ENCODE assay signal across 8 cellular contexts in genomic region chr17:75036643-75037268, GRCh38. TPM values are rescaled to one million over a fixed set of nuclear protein-coding genes. Genes with fewer than 3 reads are reported as not detected.
DNase-seq lines count a peak whose midpoint lies in the region; ATAC-seq and TF ChIP-seq lines count a peak whose summit lies in the region.

No MANE protein-coding gene starts in this region.

- peak overlapping the region; percentile 83 to 97 (median 90) for H3K4me3 Mint-ChIP-seq in CD4-positive, alpha-beta memory T cell
- H3K4me3 Mint-ChIP-seq in activated T-cell treated with anti-CD3 and anti-CD28 coated beads, Interleukin-2, amount 50 U/mL, for 4 hours: peak overlapping the region; percentile 52

- WGBS in prostate gland: 62% methylated on average over 27 of the region's 27 CpGs

- intact Hi-C loops in CD4-positive, alpha-beta memory T cell (cut with micrococcal nuclease): loop anchor here (1.0 to 5.0 kb wide), 3 partner anchors 11 to 146 kb away; partner anchors contain the start of genes KCTD2, MRPL58 and SUMO2
- intact Hi-C loops in prostate gland (cut with DNase I) (no loop called here), uterus (cut with DNase I; ENCODE audit: low total_unique reads) (no loop called here)

- H3K4me1 ChIP-seq in CD4-positive, alpha-beta memory T cell (ENCODE audit: insufficient read depth, low read length): peaks cover 57% of the 10 kb centered on the region
- H3K4me1 ChIP-seq in prostate gland (replicated peaks) (peaks cover 6% of the 10 kb centered on the region), uterus (peaks cover 0 to 6% of the 10 kb centered on the region in 2 donors)

- peaks cover 17 to 54% of the 10 kb centered on the region in 2 donors for H3K36me3 Mint-ChIP-seq in CD4-positive, alpha-beta memory T cell
- H3K36me3 Mint-ChIP-seq in activated T-cell treated with anti-CD3 and anti-CD28 coated beads, Interleukin-2, amount 50 U/mL, for 4 hours (ENCODE audit: insufficient read depth): peaks cover 15% of the 10 kb centered on the region

- peak; percentile 93 to 99 (median 97) for DNase-seq in CD4-positive, alpha-beta memory T cell
- DNase-seq in NCI-H226: peak; percentile 9
- peak; percentile 80 for DNase-seq in activated T-cell treated with anti-CD3 and anti-CD28 coated beads, Interleukin-2, amount 50 U/mL, for 4 hours
- DNase-seq in fibroblast of villous mesenchyme (ENCODE audit: low read depth): peak; percentile 98
- peak; percentile 78 for DNase-seq in prostate gland (ENCODE audit: low spot score)
- DNase-seq in uterus: peak; percentile 72 to 86
- DNase-seq in germinal center (ENCODE audit: low spot score): no peak

- H3K27me3 Mint-ChIP-seq in CD4-positive, alpha-beta memory T cell: peaks cover 0 to 14% of the 10 kb centered on the region in 2 donors
- peaks cover 2% of the 10 kb centered on the region for H3K27me3 Mint-ChIP-seq in activated T-cell treated with anti-CD3 and anti-CD28 coated beads, Interleukin-2, amount 50 U/mL, for 4 hours (ENCODE audit: low read depth)

- H3K4me3 ChIP-seq in CD4-positive, alpha-beta memory T cell (ENCODE audit: low read length in 2 of 2): peak overlapping the region in 1 of 2 donors; percentile 37
- H3K4me3 ChIP-seq in fibroblast of villous mesenchyme (ENCODE audit: low read depth, low read length): peak overlapping the region; percentile 7
- no peak overlapping the region for H3K4me3 ChIP-seq in prostate gland
- H3K4me3 ChIP-seq in uterus: no peak overlapping the region

- TF ChIP-seq CTCF in fibroblast of villous mesenchyme (IDR thresholded peaks at IDR 0.05; ENCODE audit: insufficient read depth, low read depth, low read length): no peak
- TF ChIP-seq CTCF in prostate gland (IDR thresholded peaks at IDR 0.05): peak in 1 of 4 experiments; percentile 13
- no peak for TF ChIP-seq CTCF in uterus (IDR thresholded peaks at IDR 0.05)

- TF ChIP-seq POLR2A in prostate gland (IDR thresholded peaks at IDR 0.05): peak; percentile 11
- peak in 1 of 2 donors; percentile 53 for TF ChIP-seq POLR2A in uterus (IDR thresholded peaks at IDR 0.05)

- peak overlapping the region; percentile 99 to 100 (median 100) for H3K27ac Mint-ChIP-seq in CD4-positive, alpha-beta memory T cell

- no peaks in the 10 kb centered on the region for H3K27me3 ChIP-seq in CD4-positive, alpha-beta memory T cell (ENCODE audit: insufficient read depth, low read length)
- no peaks in the 10 kb centered on the region for H3K27me3 ChIP-seq in prostate gland (replicated peaks; ENCODE audit: insufficient read depth)
- H3K27me3 ChIP-seq in uterus: no peaks in the 10 kb centered on the region

- H3K9me3 Mint-ChIP-seq in CD4-positive, alpha-beta memory T cell: peaks cover 0 to 25% (median 0%) of the 10 kb centered on the region in 8 donors
- no peaks in the 10 kb centered on the region for H3K9me3 Mint-ChIP-seq in activated T-cell treated with anti-CD3 and anti-CD28 coated beads, Interleukin-2, amount 50 U/mL, for 4 hours

- peak overlapping the region; percentile 64 for H3K27ac ChIP-seq in CD4-positive, alpha-beta memory T cell (ENCODE audit: low read depth, low read length)
- H3K27ac ChIP-seq in prostate gland (peak overlapping the region; percentile 37 to 91), uterus (peak overlapping the region; percentile 94 to 100)

- peaks cover 33 to 62% (median 49%) of the 10 kb centered on the region in 4 donors for H3K4me1 Mint-ChIP-seq in CD4-positive, alpha-beta memory T cell
- peaks cover 38% of the 10 kb centered on the region for H3K4me1 Mint-ChIP-seq in activated T-cell treated with anti-CD3 and anti-CD28 coated beads, Interleukin-2, amount 50 U/mL, for 4 hours (ENCODE audit: low read depth)

- CTCF ChIA-PET in CD4-positive, alpha-beta memory T cell (lab: Charles Lee; ENCODE audit: partially characterized antibody): interaction anchor here (0.8 to 3.9 kb wide), 6 partner anchors 10 to 33 kb away, joined by 3 to 23 read pairs (median 4); partner anchors contain the start of genes ATP5PD and MRPL58

- peak; percentile 58 to 63 for ATAC-seq in activated T-cell treated with anti-CD3 and anti-CD28 coated beads, Interleukin-2, amount 50 U/mL, for 4 hours
- no peak for ATAC-seq in GM19324 (IDR thresholded peaks at IDR 0.05; ENCODE audit: low FRiP score, unreplicated experiment)

- POLR2A ChIA-PET in CD4-positive, alpha-beta memory T cell (lab: Charles Lee; ENCODE audit: partially characterized antibody): interaction anchor here (0.6 to 7.1 kb wide), 25 partner anchors 8 to 554 kb away, joined by 3 to 119 read pairs (median 5); partner anchors contain the start of genes ATP5PD, CDR2L, HID1 and JPT1

- H3K36me3 ChIP-seq in CD4-positive, alpha-beta memory T cell (ENCODE audit: insufficient read depth, low read length): peaks cover 35% of the 10 kb centered on the region
- H3K36me3 ChIP-seq in prostate gland (no peaks in the 10 kb centered on the region), uterus (no peaks in the 10 kb centered on the region)

- no peaks in the 10 kb centered on the region for H3K9me3 ChIP-seq in CD4-positive, alpha-beta memory T cell (ENCODE audit: control insufficient read depth in 1 of 2, low read length in 2 of 2)
- H3K9me3 ChIP-seq in prostate gland: no peaks in the 10 kb centered on the region
- H3K9me3 ChIP-seq in uterus: no peaks in the 10 kb centered on the region

RNA-seq across cellular contexts. Expression of gene ATP5PD, which starts 10.0 kb away (rescaled TPM):
- total RNA-seq in CD4-positive, alpha-beta memory T cell: 100 to 1,000 TPM; 167 to 171 TPM
- polyA plus RNA-seq in CD4-positive, alpha-beta memory T cell: 100 to 1,000 TPM; 428 to 552 TPM
- total RNA-seq in activated T-cell treated with anti-CD3 and anti-CD28 coated beads, Interleukin-2, amount 50 U/mL, for 4 hours: 100 to 1,000 TPM; 128 to 158 (median 147) TPM
- 275 and 323 TPM in 2 replicates for total RNA-seq in fibroblast of villous mesenchyme
- 100 to 1,000 TPM; 116 to 201 TPM for total RNA-seq in prostate gland
- total RNA-seq in uterus: 100 to 1,000 TPM; 117 to 282 (median 168) TPM

RNA-seq across cellular contexts. Expression of gene KCTD2, which starts 10.3 kb away (rescaled TPM):
- 10 to 100 TPM; 31.1 to 31.7 TPM for total RNA-seq in CD4-positive, alpha-beta memory T cell
- polyA plus RNA-seq in CD4-positive, alpha-beta memory T cell: 10 to 100 TPM in 1 of 2 donors, 1 to 10 TPM in 1; 2.3 to 11.6 TPM
- total RNA-seq in activated T-cell treated with anti-CD3 and anti-CD28 coated beads, Interleukin-2, amount 50 U/mL, for 4 hours: 10 to 100 TPM; 18.5 to 23.9 (median 22.2) TPM
- total RNA-seq in fibroblast of villous mesenchyme: 16.4 and 22.5 TPM in 2 replicates
- total RNA-seq in prostate gland: 100 to 1,000 TPM in 1 of 2 donors, 10 to 100 TPM in 1; 24.4 to 104 TPM
- total RNA-seq in uterus: 10 to 100 TPM in 2 of 4 donors, 1 to 10 TPM in 2; 2.4 to 39.0 (median 15.0) TPM

RNA-seq across cellular contexts. Expression of gene MRPL58, which starts 24.3 kb away (rescaled TPM):
- 10 to 100 TPM; 22.6 to 26.7 TPM for total RNA-seq in CD4-positive, alpha-beta memory T cell
- polyA plus RNA-seq in CD4-positive, alpha-beta memory T cell: 10 to 100 TPM; 56.5 to 62.2 TPM
- total RNA-seq in activated T-cell treated with anti-CD3 and anti-CD28 coated beads, Interleukin-2, amount 50 U/mL, for 4 hours: 10 to 100 TPM; 70.8 to 82.5 (median 81.1) TPM
- total RNA-seq in fibroblast of villous mesenchyme: 23.7 and 30.6 TPM in 2 replicates
- 10 to 100 TPM; 28.4 to 73.8 TPM for total RNA-seq in prostate gland
- total RNA-seq in uterus: 10 to 100 TPM; 18.2 to 26.4 (median 20.8) TPM

RNA-seq across cellular contexts. Expression of gene CDR2L, which starts 49.3 kb away (rescaled TPM):
- under 1 TPM; 0.08 to 0.20 TPM for total RNA-seq in CD4-positive, alpha-beta memory T cell
- polyA plus RNA-seq in CD4-positive, alpha-beta memory T cell: not detected
- 1 to 10 TPM in 2 of 3 donors, under 1 TPM in 1; 0.84 to 1.3 (median 1.0) TPM for total RNA-seq in activated T-cell treated with anti-CD3 and anti-CD28 coated beads, Interleukin-2, amount 50 U/mL, for 4 hours
- 26.8 and 31.9 TPM in 2 replicates for total RNA-seq in fibroblast of villous mesenchyme
- 10 to 100 TPM; 13.7 to 34.9 TPM for total RNA-seq in prostate gland
- 10 to 100 TPM in 1 of 4 donors, 1 to 10 TPM in 3; 4.7 to 25.4 (median 6.7) TPM for total RNA-seq in uterus

RNA-seq across cellular contexts. Expression of gene SLC16A5, which starts 51.0 kb away (rescaled TPM):
- 10 to 100 TPM; 12.5 to 13.9 TPM for total RNA-seq in CD4-positive, alpha-beta memory T cell
- 1 to 10 TPM; 2.9 to 3.7 TPM for polyA plus RNA-seq in CD4-positive, alpha-beta memory T cell
- total RNA-seq in activated T-cell treated with anti-CD3 and anti-CD28 coated beads, Interleukin-2, amount 50 U/mL, for 4 hours: 1 to 10 TPM in 1 of 3 donors, under 1 TPM in 2; 0.53 to 1.2 (median 0.55) TPM
- 5.6 and 6.4 TPM in 2 replicates for total RNA-seq in fibroblast of villous mesenchyme
- total RNA-seq in prostate gland: 10 to 100 TPM; 65.0 to 66.4 TPM
- 10 to 100 TPM in 2 of 4 donors, 1 to 10 TPM in 1, not detected in 1; 4.1 to 17.5 (median 12.1) TPM for total RNA-seq in uterus
